8 cellular contexts compared by ENCODE assay signal in genomic region chr7:98282727-98283126, GRCh38. TPM values are rescaled to one million over a fixed set of nuclear protein-coding genes. Genes with fewer than 3 reads are reported as not detected.
A peak's percentile ranks its signal among the peaks of the same experiment; 100 is the strongest.
DNase-seq lines count a peak whose midpoint lies in the region; ATAC-seq and TF ChIP-seq lines count a peak whose summit lies in the region.

No MANE protein-coding gene starts in this region.

- DNase-seq in GM12864 (ENCODE audit: low read depth) (no peak), foreskin fibroblast (peak in 1 of 2 donors; percentile 22), gastrocnemius medialis (no peak), DMS153 treated with DMSO at 0.1 percent for 48 hours (lab: John Stamatoyannopoulos, UW; ENCODE audit: unreplicated experiment) (no peak), NCI-H2196 (lab: John Stamatoyannopoulos, UW; ENCODE audit: unreplicated experiment) (no peak)
- no peak for DNase-seq in activated effector memory CD4-positive, alpha-beta T cell treated with anti-CD3 and anti-CD28 coated beads, Interleukin-2, amount 50 U/mL, for 16 hours

- no peak for ATAC-seq in gastrocnemius medialis
- no peak for ATAC-seq in HG03432 (IDR thresholded peaks at IDR 0.05; ENCODE audit: unreplicated experiment)

- H3K36me3 ChIP-seq in gastrocnemius medialis, result no peaks in the 10 kb centered on the region

- no peaks in the 10 kb centered on the region for H3K9me3 ChIP-seq in gastrocnemius medialis

- no peaks in the 10 kb centered on the region for H3K27me3 ChIP-seq in gastrocnemius medialis

- intact Hi-C loops in gastrocnemius medialis (cut with DNase I; ENCODE audit: low total_unique reads), result loop anchor here (5.0 to 10.0 kb wide), 2 partner anchors 120 to 592 kb away; partner anchors contain the start of genes BAIAP2L1, TMEM130 and TRRAP

- in situ Hi-C loops in gastrocnemius medialis (cut with MboI; ENCODE audit: low sequenced_read_pairs in 4 of 4), result loop anchor here in 1 of 4 donors (10.0 kb wide), 1 partner anchor 108 kb away; no protein-coding TSS in a partner anchor

- peak overlapping the region; percentile 97 for H3K27ac ChIP-seq in VCaP
- H3K27ac ChIP-seq in gastrocnemius medialis, result peak overlapping the region; percentile 96 to 100 (median 99)

- H3K4me1 ChIP-seq in gastrocnemius medialis, result peaks cover 45 to 46% of the 10 kb centered on the region in 2 donors

- H3K4me3 ChIP-seq in GM12864 (ENCODE audit: low read depth, low read length) (peak overlapping the region; percentile 82), foreskin fibroblast (ENCODE audit: low read depth in 1 of 2, low read length in 2 of 2) (peak overlapping the region; percentile 79 to 98), gastrocnemius medialis (peak overlapping the region; percentile 84 to 98 (median 92))

- TF ChIP-seq POLR2A in gastrocnemius medialis (IDR thresholded peaks at IDR 0.05), result no peak

- TF ChIP-seq CTCF in GM12864 (IDR thresholded peaks at IDR 0.05; ENCODE audit: low read depth, low read length, missing control alignments) (no peak), VCaP (conservative IDR thresholded peaks at IDR 0.05) (no peak), foreskin fibroblast (IDR thresholded peaks at IDR 0.05; ENCODE audit: low read depth, low read length) (no peak), gastrocnemius medialis (IDR thresholded peaks at IDR 0.05 in 4 of 5, conservative IDR thresholded peaks at IDR 0.05 in 1 of 5) (no peak)

RNA-seq across cellular contexts. Expression of gene BRI3, which starts 1.2 kb away (rescaled TPM):
- 100 to 1,000 TPM in 3 of 4 donors, 10 to 100 TPM in 1; 60.5 to 180 (median 114) TPM for total RNA-seq in gastrocnemius medialis

RNA-seq across cellular contexts. Expression of gene TECPR1, which starts 30.7 kb away (rescaled TPM):
- 10 to 100 TPM; 16.0 to 59.6 (median 33.9) TPM for total RNA-seq in gastrocnemius medialis
